Comparison of ENCODE assay signal across 1 cellular context in the genomic region with DNA sequence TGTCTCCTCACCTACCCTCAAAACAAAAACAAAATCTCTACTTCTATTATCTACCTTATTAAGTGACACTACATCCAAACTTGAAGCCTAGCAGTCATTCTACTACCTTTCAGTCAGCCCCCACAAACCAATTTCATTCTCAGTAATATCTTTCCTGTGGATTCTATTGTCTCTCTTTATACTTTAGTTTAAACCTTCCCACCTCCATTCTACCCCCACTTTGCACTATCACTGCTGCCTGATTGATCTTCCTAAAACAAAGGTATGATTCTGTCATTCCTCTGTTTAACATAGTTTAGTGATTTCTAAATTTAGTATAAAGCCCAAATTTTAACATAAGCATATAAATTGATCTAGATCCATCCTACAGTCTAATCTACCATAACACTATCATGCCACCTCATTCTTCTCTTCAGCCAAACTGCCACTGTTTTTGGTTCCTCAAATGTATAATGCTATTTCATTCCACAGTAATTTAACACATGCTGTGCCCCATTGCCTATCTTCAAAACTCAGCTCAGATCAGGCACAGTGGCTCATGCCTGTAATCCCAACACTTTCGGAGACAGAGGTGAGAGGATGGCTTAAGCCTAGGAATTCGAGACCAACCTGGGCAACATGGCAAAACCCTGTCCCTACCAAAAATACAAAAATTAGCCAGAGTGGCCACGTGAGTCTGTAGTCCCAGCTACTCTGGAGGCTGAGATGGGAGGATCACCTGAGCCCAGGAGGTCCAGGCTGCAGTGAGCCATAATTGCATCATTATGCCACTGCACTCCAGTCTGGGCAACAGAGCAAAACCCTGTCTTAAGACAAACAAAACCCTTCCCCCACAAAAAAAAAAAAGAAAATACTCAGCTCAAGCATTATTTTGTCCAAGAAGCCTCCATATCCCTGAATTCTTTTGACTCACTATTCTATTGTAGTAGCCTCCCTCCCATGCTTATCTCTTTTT.
TF ChIP-seq lines count a peak whose summit lies in the region.

No MANE protein-coding gene starts in this region.

TF ChIP-seq in HepG2, 621 proteins besides CTCF, POLR2A, EP300 and RAD21 (continued from another document):
- TF ChIP-seq MAFK (conservative IDR thresholded peaks at IDR 0.05 in 1 of 2, IDR thresholded peaks at IDR 0.05 in 1 of 2; ENCODE audit: low read length in 2 of 2) (no peak), CEBPG (CRISPR knock-in tag; IDR thresholded peaks at IDR 0.05) (peak; percentile 70), STAT5B (CRISPR knock-in tag; IDR thresholded peaks at IDR 0.05) (no peak), SKI (IDR thresholded peaks at IDR 0.05; ENCODE audit: partially characterized antibody) (no peak), ZNF121 (CRISPR knock-in tag; IDR thresholded peaks at IDR 0.05) (0 out of 2 replicates have a peak, but pooled peaks have one; percentile 18), ZNF720 (CRISPR knock-in tag; IDR thresholded peaks at IDR 0.05) (no peak)
- TF ChIP-seq, protein P1, sequence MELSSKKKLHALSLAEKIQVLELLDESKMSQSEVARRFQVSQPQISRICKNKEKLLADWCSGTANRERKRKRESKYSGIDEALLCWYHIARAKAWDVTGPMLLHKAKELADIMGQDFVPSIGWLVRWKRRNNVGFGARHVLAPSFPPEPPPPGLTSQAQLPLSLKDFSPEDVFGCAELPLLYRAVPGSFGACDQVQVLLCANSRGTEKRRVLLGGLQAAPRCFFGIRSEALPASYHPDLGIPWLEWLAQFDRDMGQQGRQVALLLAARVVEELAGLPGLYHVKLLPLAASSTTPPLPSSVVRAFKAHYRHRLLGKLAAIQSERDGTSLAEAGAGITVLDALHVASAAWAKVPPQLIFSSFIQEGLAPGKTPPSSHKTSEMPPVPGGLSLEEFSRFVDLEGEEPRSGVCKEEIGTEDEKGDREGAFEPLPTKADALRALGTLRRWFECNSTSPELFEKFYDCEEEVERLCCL (CRISPR knock-in tag; IDR thresholded peaks at IDR 0.05; ENCODE audit: borderline replicate concordance): no peak
- TF ChIP-seq, protein P2, sequence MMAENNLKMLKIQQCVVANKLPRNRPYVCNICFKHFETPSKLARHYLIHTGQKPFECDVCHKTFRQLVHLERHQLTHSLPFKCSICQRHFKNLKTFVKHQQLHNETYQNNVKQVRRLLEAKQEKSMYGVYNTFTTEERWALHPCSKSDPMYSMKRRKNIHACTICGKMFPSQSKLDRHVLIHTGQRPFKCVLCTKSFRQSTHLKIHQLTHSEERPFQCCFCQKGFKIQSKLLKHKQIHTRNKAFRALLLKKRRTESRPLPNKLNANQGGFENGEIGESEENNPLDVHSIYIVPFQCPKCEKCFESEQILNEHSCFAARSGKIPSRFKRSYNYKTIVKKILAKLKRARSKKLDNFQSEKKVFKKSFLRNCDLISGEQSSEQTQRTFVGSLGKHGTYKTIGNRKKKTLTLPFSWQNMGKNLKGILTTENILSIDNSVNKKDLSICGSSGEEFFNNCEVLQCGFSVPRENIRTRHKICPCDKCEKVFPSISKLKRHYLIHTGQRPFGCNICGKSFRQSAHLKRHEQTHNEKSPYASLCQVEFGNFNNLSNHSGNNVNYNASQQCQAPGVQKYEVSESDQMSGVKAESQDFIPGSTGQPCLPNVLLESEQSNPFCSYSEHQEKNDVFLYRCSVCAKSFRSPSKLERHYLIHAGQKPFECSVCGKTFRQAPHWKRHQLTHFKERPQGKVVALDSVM (CRISPR knock-in tag; IDR thresholded peaks at IDR 0.05): peak; percentile 98
